14 cellular contexts compared by ENCODE assay signal in the genomic region with DNA sequence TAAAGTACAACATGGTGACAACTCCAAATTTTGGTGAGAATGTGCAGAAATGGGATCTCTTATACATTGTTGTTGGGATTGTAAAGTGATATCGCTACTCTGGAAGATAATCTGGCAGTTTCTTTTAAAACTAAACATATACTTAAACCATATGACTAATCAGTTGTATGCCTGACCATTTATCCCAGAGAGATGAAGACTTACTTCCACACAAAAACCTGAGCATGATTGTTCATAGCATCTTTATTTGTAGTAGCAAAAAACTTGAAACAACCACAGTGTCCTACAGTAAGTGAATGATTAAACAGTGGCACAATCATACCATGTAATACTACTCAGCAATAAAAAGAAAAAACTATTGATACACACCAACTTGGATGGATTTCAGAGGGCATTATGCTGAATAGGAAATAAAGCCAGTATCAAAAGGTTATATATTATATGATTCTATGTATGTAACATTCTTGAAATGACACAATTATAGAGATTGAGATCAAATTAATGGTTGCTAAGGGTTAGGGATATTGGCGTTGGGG. TPM values are rescaled to one million over a fixed set of nuclear protein-coding genes. Genes with fewer than 3 reads are reported as not detected.
DNase-seq lines count a peak whose midpoint lies in the region; ATAC-seq, FAIRE-seq and TF ChIP-seq lines count a peak whose summit lies in the region.
"Had no signal": no experiment of that assay in that cellular context is flagged by ENCODE, and none has a peak within 500 bp of the region (broad histone marks: within the 10 kb centered on the region; RNA-seq: fewer than 3 reads in every experiment).

No MANE protein-coding gene starts in this region.

- no peak for FAIRE-seq in A549 (lab: Jason Lieb, UNC)

- no peak overlapping the region for H3K27ac Mint-ChIP-seq in activated T-cell treated with anti-CD3 and anti-CD28 coated beads, Interleukin-2, amount 50 U/mL, for 24 hours

- H3K4me3 Mint-ChIP-seq in activated T-cell treated with anti-CD3 and anti-CD28 coated beads, Interleukin-2, amount 50 U/mL, for 24 hours, result no peak overlapping the region
- H3K4me3 Mint-ChIP-seq: CD8-positive, alpha-beta memory T cell had no signal

- H3K4me2 ChIP-seq in A549, result peak overlapping the region; percentile 1; the same call in 1 of the 3 replicates
- H3K4me2 ChIP-seq: BLaER1 had no signal

- TF ChIP-seq POLR2A in A549 (IDR thresholded peaks at IDR 0.05; ENCODE audit: low read length), result no peak

- H3K27ac ChIP-seq in A549, result no peak overlapping the region
- H3K27ac ChIP-seq in Panc1 (ENCODE audit: low read length), result no peak overlapping the region
- H3K27ac ChIP-seq: 22Rv1, BLaER1 had no signal

- no peak for ATAC-seq in A549
- no peak for ATAC-seq in Panc1
- ATAC-seq in left colon, result peak; percentile 80
- ATAC-seq in mucosa of descending colon, result peak; percentile 62
- ATAC-seq in GM19455 (IDR thresholded peaks at IDR 0.05; ENCODE audit: unreplicated experiment), result no peak
- no peak for ATAC-seq in GM21447 (IDR thresholded peaks at IDR 0.05; ENCODE audit: unreplicated experiment)
- ATAC-seq: HCT116 had no signal

- TF ChIP-seq CTCF in A549 (IDR thresholded peaks at IDR 0.05) (no peak), Panc1 (IDR thresholded peaks at IDR 0.05) (no peak), mucosa of descending colon (IDR thresholded peaks at IDR 0.05) (no peak)

- in situ Hi-C loops in Panc1 (cut with HindIII; ENCODE audit: low pct_unique_long_range_greater_than_20kb, low sequenced_read_pairs), result no loop called here

- no peaks in the 10 kb centered on the region for H3K27me3 Mint-ChIP-seq in activated T-cell treated with anti-CD3 and anti-CD28 coated beads, Interleukin-2, amount 50 U/mL, for 24 hours
- H3K27me3 Mint-ChIP-seq: CD8-positive, alpha-beta memory T cell had no signal

- intact Hi-C loops in Panc1 (cut with micrococcal nuclease; ENCODE audit: unreplicated experiment), result no loop called here
- intact Hi-C loops in left colon (cut with DNase I, micrococcal nuclease), result no loop called here
- intact Hi-C loops in mucosa of descending colon (cut with DNase I, micrococcal nuclease), result no loop called here

- no peaks in the 10 kb centered on the region for H3K4me1 Mint-ChIP-seq in activated T-cell treated with anti-CD3 and anti-CD28 coated beads, Interleukin-2, amount 50 U/mL, for 24 hours (ENCODE audit: low read depth)

- BruUV-seq in Panc1 (replicated peaks; lab: Mats Ljungman, UMichigan), result TSS peak; percentile 21

- POLR2A ChIA-PET in A549 (lab: Yijun Ruan, JAX) (no interaction called here), Panc1 (lab: Charles Lee) (interaction anchor here (0.6 kb wide), 1 partner anchor 182 kb away, joined by 17 read pairs; no protein-coding TSS in a partner anchor)

- H3K4me3 ChIP-seq in A549, result no peak overlapping the region
- H3K4me3 ChIP-seq in Panc1 (ENCODE audit: low read depth in 2 of 2, low read length in 2 of 2), result no peak overlapping the region
- no peak overlapping the region for H3K4me3 ChIP-seq in mucosa of descending colon
- H3K4me3 ChIP-seq: BLaER1 had no signal

- H3K4me1 ChIP-seq in A549 (peaks cover 22% of the 10 kb centered on the region), Panc1 (ENCODE audit: control insufficient read depth, insufficient read depth, low read length) (peaks cover 13% of the 10 kb centered on the region), mucosa of descending colon (ENCODE audit: low read depth) (no peaks in the 10 kb centered on the region)

- H3K36me3 ChIP-seq in Panc1 (ENCODE audit: control insufficient read depth, insufficient read depth, low read length), result no peaks in the 10 kb centered on the region
- no peaks in the 10 kb centered on the region for H3K36me3 ChIP-seq in mucosa of descending colon (ENCODE audit: low read depth)

- DNase-seq in A549 (ENCODE audit: low read depth in 1 of 2, low spot score in 1 of 2) (no peak), Panc1 (ENCODE audit: low read depth, low spot score) (no peak), left colon (no peak), mucosa of descending colon (no peak), mucosa of gallbladder (ENCODE audit: low spot score) (no peak)
- DNase-seq in activated T-cell treated with anti-CD3 and anti-CD28 coated beads, Interleukin-2, amount 50 U/mL, for 24 hours, result no peak
- DNase-seq: AML-193; CD8-positive, alpha-beta memory T cell; DMS53 had no signal

- H3K27me3 ChIP-seq in Panc1 (ENCODE audit: control insufficient read depth, insufficient read depth, low read length), result no peaks in the 10 kb centered on the region
- H3K27me3 ChIP-seq: BLaER1 had no signal

- 80% methylated on average over 2 of the region's 2 CpGs for WGBS in A549 (ENCODE audit: missing lambda C conversion rate)

- no peak for TF ChIP-seq RAD21 in A549 (conservative IDR thresholded peaks at IDR 0.05 in 1 of 2, IDR thresholded peaks at IDR 0.05 in 1 of 2)

- no peaks in the 10 kb centered on the region for H3K9me3 Mint-ChIP-seq in activated T-cell treated with anti-CD3 and anti-CD28 coated beads, Interleukin-2, amount 50 U/mL, for 24 hours
- H3K9me3 Mint-ChIP-seq: CD8-positive, alpha-beta memory T cell had no signal

- no peak for TF ChIP-seq EP300 in A549 (IDR thresholded peaks at IDR 0.05)

- H3K9me3 ChIP-seq in A549 (0 out of 3 replicates have a peak, but pooled peaks cover 5% of the 10 kb centered on the region), Panc1 (ENCODE audit: control insufficient read depth, insufficient read depth, low read depth, low read length) (no peaks in the 10 kb centered on the region), mucosa of descending colon (no peaks in the 10 kb centered on the region)

- CTCF ChIA-PET in A549 (lab: Yijun Ruan, JAX) (no interaction called here), Panc1 (lab: Charles Lee) (no interaction called here)

- peaks cover 8% of the 10 kb centered on the region for H3K36me3 Mint-ChIP-seq in activated T-cell treated with anti-CD3 and anti-CD28 coated beads, Interleukin-2, amount 50 U/mL, for 24 hours (ENCODE audit: low read depth)

TF ChIP-seq in A549, 52 proteins besides CTCF, POLR2A, EP300 and RAD21:
- TF ChIP-seq SMC3 (IDR thresholded peaks at IDR 0.05) (no peak), RNF2 (IDR thresholded peaks at IDR 0.05; ENCODE audit: borderline replicate concordance, low read depth) (no peak), NPAS2 (CRISPR knock-in tag; IDR thresholded peaks at IDR 0.05; ENCODE audit: borderline replicate concordance) (no peak)

RNA-seq across cellular contexts. Expression of gene EPB41L5, which starts 47.3 kb away (rescaled TPM):
- polyA plus RNA-seq in A549 (2011; rRNA removed), result 30.9 and 33.0 TPM in 2 replicates
- polyA plus RNA-seq in A549 (2012; cell fraction: cytosol; rRNA removed), result 4.9 and 5.3 TPM in 2 replicates
- 4.6 and 7.5 TPM in 2 replicates for polyA plus RNA-seq in A549 (2012; cell fraction: nucleus; rRNA removed)
- polyA plus RNA-seq in A549 (2017; fragmentation: RNase III; extraction: RNeasy Plus Mini Kit Qiagen cat#74134 plus additional on column Dnase treatment), result 5.3 to 7.6 TPM (median 5.8 TPM) in 3 replicates
- polyA minus RNA-seq in A549 (2011; rRNA and poly(A)+ RNA removed), result 26.8 and 27.2 TPM in 2 replicates
- total RNA-seq in Panc1 (2021; ENCODE audit: unreplicated experiment), result 42.2 TPM
- polyA plus RNA-seq in Panc1 (2012; ENCODE audit: insufficient read length), result 17.8 TPM
- total RNA-seq in left colon, result 10 to 100 TPM; 30.3 to 30.8 TPM
- total RNA-seq in mucosa of descending colon, result 10 to 100 TPM; 22.6 to 36.7 (median 27.8) TPM
- total RNA-seq in mucosa of gallbladder, result 27.4 TPM

Comparison
In these comparisons a context has a peak if more than half of its experiments do, and no peak if none do; other contexts are left out.
1. ATAC-seq: peak in left colon (single experiment) and mucosa of descending colon (single experiment); none in A549 (0 of 2), Panc1 (single experiment), GM19455 (single experiment) and GM21447 (single experiment).